In the genomic region with DNA sequence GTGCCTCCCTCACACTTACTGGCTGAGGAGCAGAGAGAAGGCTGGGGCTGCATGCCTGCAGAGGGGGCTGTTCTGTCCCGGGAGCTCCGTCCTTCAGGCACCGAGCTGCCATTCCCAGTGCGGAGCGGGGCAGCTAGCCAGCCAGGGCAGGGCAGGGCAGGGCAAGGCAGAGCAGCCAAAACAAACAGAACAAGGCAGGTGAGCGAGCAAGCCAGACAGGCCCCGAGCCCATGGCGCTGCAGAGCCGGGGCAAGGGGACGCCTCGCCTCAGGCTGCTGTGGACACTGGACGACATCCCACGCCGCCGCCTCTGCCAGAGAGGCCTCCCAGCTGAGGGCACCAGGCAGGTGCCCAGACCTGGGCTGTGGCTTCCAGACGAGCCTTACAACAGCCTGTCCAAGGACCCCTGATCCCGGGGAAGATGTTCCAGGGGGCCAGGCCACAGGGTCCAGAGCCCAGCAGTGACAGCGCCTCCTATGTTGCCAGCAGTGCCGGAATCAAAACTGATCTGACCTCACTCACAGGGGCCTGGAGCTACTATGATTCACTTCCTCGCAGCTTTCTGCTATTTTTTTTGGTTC, we compare ENCODE assay signal across 1 cellular context.
TF ChIP-seq lines count a peak whose summit lies in the region.

No MANE protein-coding gene starts in this region.

TF ChIP-seq in HepG2, 621 proteins besides CTCF, POLR2A, EP300 and RAD21:
- TF ChIP-seq NBN (conservative IDR thresholded peaks at IDR 0.05) (no peak), AGO2 (optimal IDR thresholded peaks at IDR 0.05; ENCODE audit: low read depth, low read length) (peak; percentile 58), HNRNPUL1 (IDR thresholded peaks at IDR 0.05; ENCODE audit: low read depth, low read length) (no peak), ZSCAN25 (CRISPR knock-in tag; IDR thresholded peaks at IDR 0.05) (no peak)
